ENCODE assay signal across 21 cellular contexts in genomic region chr4:29861307-29861706, GRCh38.
DNase-seq lines count a peak whose midpoint lies in the region; ATAC-seq and TF ChIP-seq lines count a peak whose summit lies in the region.
"Had no signal": no experiment of that assay in that cellular context is flagged by ENCODE, and none has a peak within 500 bp of the region (broad histone marks: within the 10 kb centered on the region; RNA-seq: fewer than 3 reads in every experiment).

No MANE protein-coding gene starts in this region.

- CTCF ChIA-PET in PC-3 (lab: Charles Lee) = no interaction called here

- no peaks in the 10 kb centered on the region for H3K79me2 ChIP-seq in PC-3 (ENCODE audit: low read length)

- no peaks in the 10 kb centered on the region for H3K36me3 ChIP-seq in PC-3 (ENCODE audit: low read depth, low read length)
- H3K36me3 ChIP-seq: BE2C had no signal

- TF ChIP-seq CTCF in PC-3 (conservative IDR thresholded peaks at IDR 0.05; ENCODE audit: low read depth, low read length) (no peak), fibroblast of mammary gland (conservative IDR thresholded peaks at IDR 0.05; ENCODE audit: control insufficient read depth, insufficient read depth, low read depth, low read length) (no peak)

- H3K4me1 ChIP-seq in PC-3 (ENCODE audit: insufficient read depth, low read length) = no peaks in the 10 kb centered on the region
- H3K4me1 ChIP-seq: BE2C had no signal

- H3K27me3 Mint-ChIP-seq in stimulated activated memory B cell treated with anti-CD40 and anti-IgM and Interleukin-4, amounts not matched to agents 10 μg/mL and 1 μg/mL and 100 μg/mL, for 72 hours = no peaks in the 10 kb centered on the region
- no peaks in the 10 kb centered on the region for H3K27me3 Mint-ChIP-seq in activated T-cell treated with anti-CD3 and anti-CD28 coated beads, Interleukin-2, amount 50 U/mL, for 24 hours
- H3K27me3 Mint-ChIP-seq: CD4-positive, alpha-beta T cell; IgD-negative memory B cell had no signal

- peaks cover 7% of the 10 kb centered on the region; the same call in 1 of the 2 replicates for H3K9me3 ChIP-seq in PC-3 (ENCODE audit: low read length)
- H3K9me3 ChIP-seq: BE2C had no signal

- no peak overlapping the region for H3K9ac ChIP-seq in PC-3 (ENCODE audit: low read length)

- no peak overlapping the region for H3K27ac ChIP-seq in PC-3 (ENCODE audit: low read length)
- H3K27ac ChIP-seq: 22Rv1, PC-9 had no signal

- H4K20me1 ChIP-seq in PC-3 (ENCODE audit: low read length) = no peaks in the 10 kb centered on the region

- no peak overlapping the region for H3K27ac Mint-ChIP-seq in stimulated activated memory B cell treated with anti-CD40 and anti-IgM and Interleukin-4, amounts not matched to agents 10 μg/mL and 1 μg/mL and 100 μg/mL, for 72 hours
- no peak overlapping the region for H3K27ac Mint-ChIP-seq in activated T-cell treated with anti-CD3 and anti-CD28 coated beads, Interleukin-2, amount 50 U/mL, for 24 hours
- H3K27ac Mint-ChIP-seq: CD4-positive, alpha-beta T cell; HFFc6; IgD-negative memory B cell had no signal

- intact Hi-C loops in PC-3 (cut with micrococcal nuclease) = no loop called here

- no peak overlapping the region for H3K4me3 Mint-ChIP-seq in stimulated activated memory B cell treated with anti-CD40 and anti-IgM and Interleukin-4, amounts not matched to agents 10 μg/mL and 1 μg/mL and 100 μg/mL, for 72 hours
- no peak overlapping the region for H3K4me3 Mint-ChIP-seq in activated T-cell treated with anti-CD3 and anti-CD28 coated beads, Interleukin-2, amount 50 U/mL, for 24 hours
- H3K4me3 Mint-ChIP-seq: CD4-positive, alpha-beta T cell; HFFc6; IgD-negative memory B cell had no signal

- no peaks in the 10 kb centered on the region for H3K9me2 ChIP-seq in PC-3 (replicated peaks; ENCODE audit: low read length)

- DNase-seq in DMS 273 (lab: John Stamatoyannopoulos, UW; ENCODE audit: unreplicated experiment) = peak; percentile 0
- DNase-seq in DMS 273 treated with DMSO at 0.1 percent for 48 hours (lab: John Stamatoyannopoulos, UW) = no peak
- peak; percentile 2 for DNase-seq in HS-5 (ENCODE audit: low read depth)
- peak; percentile 25 for DNase-seq in PC-3
- peak; percentile 0 for DNase-seq in fibroblast of mammary gland (ENCODE audit: low read depth)
- DNase-seq in HuH-7 (ENCODE audit: low spot score) = no peak
- no peak for DNase-seq in activated T-cell treated with anti-CD3 and anti-CD28 coated beads, Interleukin-2, amount 50 U/mL, for 24 hours
- DNase-seq: BE2C; CD4-positive, alpha-beta T cell; DMS79 treated with DMSO at 0.1 percent for 48 hours; GDM1; HFFc6; NCI-H1048; NCI-H1436 treated with DMSO at 0.1 percent for 48 hours; NCI-H2081 treated with DMSO at 0.1 percent for 48 hours; NCI-H345; NCI-H526; PC-9 had no signal

- POLR2A ChIA-PET in PC-3 (lab: Charles Lee; ENCODE audit: unreplicated experiment) = no interaction called here

- no peak for ATAC-seq in PC-3
- no peak for ATAC-seq in stimulated activated memory B cell treated with anti-CD40 and anti-IgM and Interleukin-4, amounts not matched to agents 10 μg/mL and 1 μg/mL and 100 μg/mL, for 72 hours

- no peaks in the 10 kb centered on the region for H3F3A ChIP-seq in PC-3 (ENCODE audit: low read length, unreplicated experiment)

- no peak overlapping the region for H2AFZ ChIP-seq in PC-3 (ENCODE audit: low read length)
- H2AFZ ChIP-seq: PC-9 had no signal

- peaks cover 8% of the 10 kb centered on the region for H3K9me3 Mint-ChIP-seq in stimulated activated memory B cell treated with anti-CD40 and anti-IgM and Interleukin-4, amounts not matched to agents 10 μg/mL and 1 μg/mL and 100 μg/mL, for 72 hours
- peaks cover 38% of the 10 kb centered on the region for H3K9me3 Mint-ChIP-seq in activated T-cell treated with anti-CD3 and anti-CD28 coated beads, Interleukin-2, amount 50 U/mL, for 24 hours

- H3K4me3 ChIP-seq in PC-3 (ENCODE audit: low read length) = no peak overlapping the region
- no peak overlapping the region for H3K4me3 ChIP-seq in fibroblast of mammary gland (ENCODE audit: control insufficient read depth, low read depth, low read length)
- H3K4me3 ChIP-seq: PC-9 had no signal

- H3K36me3 Mint-ChIP-seq in stimulated activated memory B cell treated with anti-CD40 and anti-IgM and Interleukin-4, amounts not matched to agents 10 μg/mL and 1 μg/mL and 100 μg/mL, for 72 hours = no peaks in the 10 kb centered on the region
- no peaks in the 10 kb centered on the region for H3K36me3 Mint-ChIP-seq in activated T-cell treated with anti-CD3 and anti-CD28 coated beads, Interleukin-2, amount 50 U/mL, for 24 hours (ENCODE audit: low read depth)
- H3K36me3 Mint-ChIP-seq: IgD-negative memory B cell had no signal

- no peaks in the 10 kb centered on the region for H3K27me3 ChIP-seq in PC-3 (ENCODE audit: low read length)
- H3K27me3 ChIP-seq: BE2C had no signal

- H3K4me2 ChIP-seq in PC-3 (ENCODE audit: low read length) = no peak overlapping the region
- H3K4me2 ChIP-seq: PC-9 had no signal

- H3K4me1 Mint-ChIP-seq in stimulated activated memory B cell treated with anti-CD40 and anti-IgM and Interleukin-4, amounts not matched to agents 10 μg/mL and 1 μg/mL and 100 μg/mL, for 72 hours = no peaks in the 10 kb centered on the region
- H3K4me1 Mint-ChIP-seq in activated T-cell treated with anti-CD3 and anti-CD28 coated beads, Interleukin-2, amount 50 U/mL, for 24 hours (ENCODE audit: low read depth) = no peaks in the 10 kb centered on the region
- H3K4me1 Mint-ChIP-seq: IgD-negative memory B cell had no signal

- BruUV-seq in PC-3 (replicated peaks; lab: Mats Ljungman, UMichigan) = no TSS peak

Comparison
In these comparisons a context has a peak if more than half of its experiments do, and no peak if none do; other contexts are left out.
1. DNase-seq: peak in DMS 273 (single experiment), HS-5 (single experiment), PC-3 (single experiment) and fibroblast of mammary gland (single experiment); none in DMS 273 treated with DMSO at 0.1 percent for 48 hours (single experiment), HuH-7 (single experiment) and activated T-cell treated with anti-CD3 and anti-CD28 coated beads, Interleukin-2, amount 50 U/mL, for 24 hours (single experiment).